In the genomic region with DNA sequence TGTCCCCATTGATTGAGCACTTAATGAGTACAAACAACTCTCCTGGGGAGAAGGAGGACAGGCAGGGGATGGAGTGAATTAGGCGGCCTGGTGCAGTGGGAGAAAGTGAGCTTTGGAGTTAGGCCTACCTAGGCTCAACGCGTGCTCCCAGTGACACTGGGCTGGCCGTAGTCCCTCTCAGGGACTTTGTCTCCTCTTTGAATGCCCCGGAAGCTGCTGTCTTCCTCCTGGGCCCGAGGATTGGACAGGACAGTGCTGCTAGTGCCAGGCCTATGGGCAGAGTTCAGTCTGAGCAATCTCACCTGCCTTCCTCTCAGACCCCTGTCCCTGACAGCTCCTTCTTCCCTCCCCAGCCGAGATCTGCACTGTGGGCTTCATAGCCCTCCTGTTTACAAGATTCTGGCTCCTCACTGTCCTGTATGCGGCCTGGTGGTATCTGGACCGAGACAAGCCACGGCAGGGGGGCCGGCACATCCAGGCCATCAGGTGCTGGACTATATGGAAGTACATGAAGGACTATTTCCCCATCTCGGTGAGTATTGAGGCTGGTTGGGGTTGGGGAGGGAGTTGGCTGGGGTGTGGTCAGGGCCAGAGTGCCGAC, we compare ENCODE assay signal across 18 cellular contexts. TPM values are rescaled to one million over a fixed set of nuclear protein-coding genes. Genes with fewer than 3 reads are reported as not detected.
DNase-seq lines count a peak whose midpoint lies in the region; ATAC-seq and TF ChIP-seq lines count a peak whose summit lies in the region.
"Had no signal": no experiment of that assay in that cellular context is flagged by ENCODE, and none has a peak within 500 bp of the region (broad histone marks: within the 10 kb centered on the region; RNA-seq: fewer than 3 reads in every experiment).

No MANE protein-coding gene starts in this region.

- H3K9me3 Mint-ChIP-seq in stimulated activated naive B cell treated with anti-CD40 and anti-IgM and Interleukin-4, amounts not matched to agents 10 μg/mL and 1 μg/mL and 100 μg/mL, for 72 hours: no peaks in the 10 kb centered on the region
- H3K9me3 Mint-ChIP-seq in activated CD4-positive, alpha-beta T cell treated with anti-CD3 and anti-CD28 coated beads for 36 hours (ENCODE audit: low read depth): no peaks in the 10 kb centered on the region
- no peaks in the 10 kb centered on the region for H3K9me3 Mint-ChIP-seq in HFFc6

- TF ChIP-seq CTCF in coronary artery (IDR thresholded peaks at IDR 0.05): no peak
- TF ChIP-seq CTCF in mucosa of descending colon (IDR thresholded peaks at IDR 0.05): no peak
- no peak for TF ChIP-seq CTCF in HFFc6 (IDR thresholded peaks at IDR 0.05)

- H3K4me3 Mint-ChIP-seq in stimulated activated naive B cell treated with anti-CD40 and anti-IgM and Interleukin-4, amounts not matched to agents 10 μg/mL and 1 μg/mL and 100 μg/mL, for 72 hours: no peak overlapping the region
- H3K4me3 Mint-ChIP-seq in activated CD4-positive, alpha-beta T cell treated with anti-CD3 and anti-CD28 coated beads for 36 hours: no peak overlapping the region
- no peak overlapping the region for H3K4me3 Mint-ChIP-seq in HFFc6

- H3K27ac ChIP-seq in coronary artery: no peak overlapping the region
- H3K27ac ChIP-seq: BLaER1 treated with 17β-estradiol and CSF1 and Interleukin-3, amounts not matched to agents 10 nM and 100 nM had no signal

- H3K4me3 ChIP-seq in coronary artery: no peak overlapping the region
- H3K4me3 ChIP-seq in mucosa of descending colon: no peak overlapping the region
- H3K4me3 ChIP-seq: BLaER1 treated with 17β-estradiol and CSF1 and Interleukin-3, amounts not matched to agents 10 nM and 100 nM had no signal

- ATAC-seq in mucosa of descending colon: peak; percentile 64
- no peak for ATAC-seq in stimulated activated naive B cell treated with anti-CD40 and anti-IgM and Interleukin-4, amounts not matched to agents 10 μg/mL and 1 μg/mL and 100 μg/mL, for 72 hours (replicated peaks)
- ATAC-seq in activated CD4-positive, alpha-beta T cell treated with anti-CD3 and anti-CD28 coated beads for 36 hours: no peak

- H3K9me3 ChIP-seq in mucosa of descending colon: no peaks in the 10 kb centered on the region
- H3K9me3 ChIP-seq: BLaER1 treated with 17β-estradiol and CSF1 and Interleukin-3, amounts not matched to agents 10 nM and 100 nM had no signal

- H3K4me1 Mint-ChIP-seq in stimulated activated naive B cell treated with anti-CD40 and anti-IgM and Interleukin-4, amounts not matched to agents 10 μg/mL and 1 μg/mL and 100 μg/mL, for 72 hours: peaks cover 12 to 14% of the 10 kb centered on the region in 2 donors
- no peaks in the 10 kb centered on the region for H3K4me1 Mint-ChIP-seq in activated CD4-positive, alpha-beta T cell treated with anti-CD3 and anti-CD28 coated beads for 36 hours
- no peaks in the 10 kb centered on the region for H3K4me1 Mint-ChIP-seq in HFFc6 (ENCODE audit: low read depth)

- peaks cover 42% of the 10 kb centered on the region for H3K4me1 ChIP-seq in mucosa of descending colon (ENCODE audit: low read depth)

- peak overlapping the region; percentile 37 for H3K27ac Mint-ChIP-seq in stimulated activated naive B cell treated with anti-CD40 and anti-IgM and Interleukin-4, amounts not matched to agents 10 μg/mL and 1 μg/mL and 100 μg/mL, for 72 hours
- H3K27ac Mint-ChIP-seq in activated CD4-positive, alpha-beta T cell treated with anti-CD3 and anti-CD28 coated beads for 36 hours: no peak overlapping the region
- H3K27ac Mint-ChIP-seq in HFFc6: no peak overlapping the region

- POLR2A ChIA-PET in activated CD4-positive, alpha-beta T cell treated with anti-CD3 and anti-CD28 coated beads for 36 hours (lab: Charles Lee): no interaction called here

- H3K27me3 Mint-ChIP-seq in stimulated activated naive B cell treated with anti-CD40 and anti-IgM and Interleukin-4, amounts not matched to agents 10 μg/mL and 1 μg/mL and 100 μg/mL, for 72 hours: peaks cover 8 to 15% of the 10 kb centered on the region in 2 donors
- H3K27me3 Mint-ChIP-seq in activated CD4-positive, alpha-beta T cell treated with anti-CD3 and anti-CD28 coated beads for 36 hours: peaks cover 2% of the 10 kb centered on the region
- peaks cover 26% of the 10 kb centered on the region for H3K27me3 Mint-ChIP-seq in HFFc6 (ENCODE audit: insufficient read depth)

- peak; percentile 34 for DNase-seq in activated CD8-positive, alpha-beta memory T cell treated with anti-CD3 and anti-CD28 coated beads, Interleukin-2, amount 50 U/mL, for 48 hours
- no peak for DNase-seq in activated CD8-positive, alpha-beta memory T cell treated with anti-CD3 and anti-CD28 coated beads, Interleukin-2, amount 50 U/mL, for 4 hours
- peak; percentile 41 for DNase-seq in coronary artery (ENCODE audit: low spot score)
- peak; percentile 66 to 71 (median 71) for DNase-seq in mucosa of descending colon
- DNase-seq in stimulated activated naive B cell treated with anti-CD40 and anti-IgM and Interleukin-4, amounts not matched to agents 10 μg/mL and 1 μg/mL and 100 μg/mL, for 72 hours: no peak
- DNase-seq in activated CD4-positive, alpha-beta T cell treated with anti-CD3 and anti-CD28 coated beads for 36 hours: no peak
- no peak for DNase-seq in HFFc6
- no peak for DNase-seq in NCI-H524 (lab: John Stamatoyannopoulos, UW)
- DNase-seq: 8988T, DMS153, Karpas-422, MM.1S, NCI-H1105 treated with DMSO at 0.1 percent for 48 hours, NCI-H187, NCI-H2171 treated with DMSO at 0.1 percent for 48 hours had no signal

- intact Hi-C loops in mucosa of descending colon (cut with DNase I, micrococcal nuclease): no loop called here
- intact Hi-C loops in activated CD4-positive, alpha-beta T cell treated with anti-CD3 and anti-CD28 coated beads for 36 hours (cut with DNase I, micrococcal nuclease): loop anchor here (5.0 kb wide), 2 partner anchors 48 to 598 kb away; a partner anchor contains a TSS

- H3K36me3 Mint-ChIP-seq in stimulated activated naive B cell treated with anti-CD40 and anti-IgM and Interleukin-4, amounts not matched to agents 10 μg/mL and 1 μg/mL and 100 μg/mL, for 72 hours: no peaks in the 10 kb centered on the region
- H3K36me3 Mint-ChIP-seq in activated CD4-positive, alpha-beta T cell treated with anti-CD3 and anti-CD28 coated beads for 36 hours (ENCODE audit: low read depth): no peaks in the 10 kb centered on the region
- no peaks in the 10 kb centered on the region for H3K36me3 Mint-ChIP-seq in HFFc6 (ENCODE audit: low read depth)

- H3K36me3 ChIP-seq in mucosa of descending colon (ENCODE audit: low read depth): no peaks in the 10 kb centered on the region
- H3K36me3 ChIP-seq: BLaER1 treated with 17β-estradiol and CSF1 and Interleukin-3, amounts not matched to agents 10 nM and 100 nM had no signal

- CTCF ChIA-PET in activated CD4-positive, alpha-beta T cell treated with anti-CD3 and anti-CD28 coated beads for 36 hours (lab: Charles Lee): interaction anchor here (0.7 to 0.8 kb wide), 2 partner anchors 14 to 582 kb away, joined by 3 read pairs; no protein-coding TSS in a partner anchor

RNA-seq across cellular contexts. Expression of a gene that starts 2.1 kb away (rescaled TPM):
- total RNA-seq in mucosa of descending colon: 100 to 1,000 TPM in 2 of 3 donors, 10 to 100 TPM in 1; 86.4 to 247 (median 192) TPM
- not detected for total RNA-seq in activated CD4-positive, alpha-beta T cell treated with anti-CD3 and anti-CD28 coated beads for 36 hours
- not detected for total RNA-seq in HFFc6 (2021; fragmentation: NEBNext Ultra II Directional; extraction: Animal tissue kit (Norgen Biotek cat#: 25700))
- total RNA-seq: NCI-H460, RPMI7951 had no signal

RNA-seq across cellular contexts. Expression of a gene that starts 48.8 kb away (rescaled TPM):
- total RNA-seq in mucosa of descending colon: 1 to 10 TPM; 3.4 to 4.2 (median 3.5) TPM
- 1 to 10 TPM; 1.4 to 1.5 TPM for total RNA-seq in activated CD4-positive, alpha-beta T cell treated with anti-CD3 and anti-CD28 coated beads for 36 hours
- total RNA-seq in HFFc6 (2021; fragmentation: NEBNext Ultra II Directional; extraction: Animal tissue kit (Norgen Biotek cat#: 25700)): under 1 TPM; 0.23 to 0.55 (median 0.36) TPM

RNA-seq across cellular contexts. Expression of a gene that starts 50.9 kb away (rescaled TPM):
- 10 to 100 TPM in 1 of 3 donors, 1 to 10 TPM in 1, under 1 TPM in 1; 0.84 to 17.7 (median 1.9) TPM for total RNA-seq in mucosa of descending colon
- total RNA-seq in activated CD4-positive, alpha-beta T cell treated with anti-CD3 and anti-CD28 coated beads for 36 hours: under 1 TPM in 1 of 2 experiments, not detected in 1; 0.05 TPM
- 1 to 10 TPM in 3 of 6 experiments, under 1 TPM in 3; 0.53 to 4.3 (median 0.96) TPM for total RNA-seq in HFFc6 (2021; fragmentation: NEBNext Ultra II Directional; extraction: Animal tissue kit (Norgen Biotek cat#: 25700))
- total RNA-seq: RPMI7951 had no signal

Comparison
In these comparisons a context has a peak if more than half of its experiments do, and no peak if none do; other contexts are left out.
1. DNase-seq: peak in activated CD8-positive, alpha-beta memory T cell treated with anti-CD3 and anti-CD28 coated beads, Interleukin-2, amount 50 U/mL, for 48 hours (single experiment), coronary artery (single experiment) and mucosa of descending colon (3 of 3); none in activated CD8-positive, alpha-beta memory T cell treated with anti-CD3 and anti-CD28 coated beads, Interleukin-2, amount 50 U/mL, for 4 hours (single experiment), stimulated activated naive B cell treated with anti-CD40 and anti-IgM and Interleukin-4, amounts not matched to agents 10 μg/mL and 1 μg/mL and 100 μg/mL, for 72 hours (single experiment), activated CD4-positive, alpha-beta T cell treated with anti-CD3 and anti-CD28 coated beads for 36 hours (single experiment), HFFc6 (single experiment) and NCI-H524 (0 of 2).
2. RNA of a gene that starts 2.1 kb away (total RNA-seq): 86.4 to 247 TPM in mucosa of descending colon; not detected in activated CD4-positive, alpha-beta T cell treated with anti-CD3 and anti-CD28 coated beads for 36 hours and not detected in HFFc6; every median in the first group is over 10 times any median in the second.
3. intact Hi-C loops: an anchor here in activated CD4-positive, alpha-beta T cell treated with anti-CD3 and anti-CD28 coated beads for 36 hours (5.0 kb wide); none called in mucosa of descending colon.